1 cellular context compared by ENCODE assay signal in genomic region chr10:51860257-51860656, GRCh38.
TF ChIP-seq lines count a peak whose summit lies in the region.

No MANE protein-coding gene starts in this region.

TF ChIP-seq in GM12878, 131 proteins besides CTCF, POLR2A, EP300 and RAD21 (continued from another document):
- TF ChIP-seq BCL3 (IDR thresholded peaks at IDR 0.05; ENCODE audit: borderline replicate concordance, insufficient read depth, low read depth, low read length, poor library complexity, severe bottlenecking) = no peak
- TF ChIP-seq BACH1 (IDR thresholded peaks at IDR 0.05; ENCODE audit: borderline replicate concordance) = no peak
- TF ChIP-seq SRF (IDR thresholded peaks at IDR 0.05; ENCODE audit: low read depth in 2 of 2, low read length in 2 of 2) = no peak
- TF ChIP-seq TCF12 (IDR thresholded peaks at IDR 0.05; ENCODE audit: low read depth, low read length) = no peak
- TF ChIP-seq SIN3A (IDR thresholded peaks at IDR 0.05; ENCODE audit: low read depth, low read length) = no peak
- no peak for TF ChIP-seq CHD2 (IDR thresholded peaks at IDR 0.05; ENCODE audit: borderline replicate concordance, low read depth, low read length)
- TF ChIP-seq POLR2AphosphoS5 (IDR thresholded peaks at IDR 0.05; ENCODE audit: low read length) = no peak
- TF ChIP-seq CBFB (IDR thresholded peaks at IDR 0.05; ENCODE audit: low read depth) = no peak
- TF ChIP-seq RB1 (IDR thresholded peaks at IDR 0.05; ENCODE audit: borderline replicate concordance) = no peak
- TF ChIP-seq ZBTB33 (IDR thresholded peaks at IDR 0.05) = no peak
- TF ChIP-seq HSF1 (IDR thresholded peaks at IDR 0.05; ENCODE audit: low read depth, low read length) = no peak
TF ChIP-seq in GM12878: peak in this region for 0.
